In genomic region chr5:64509798-64510197, GRCh38 we compare ENCODE assay signal across 29 cellular contexts. TPM values are rescaled to one million over a fixed set of nuclear protein-coding genes. Genes with fewer than 3 reads are reported as not detected.
"Had no signal": no experiment of that assay in that cellular context is flagged by ENCODE, and none has a peak within 500 bp of the region (broad histone marks: within the 10 kb centered on the region; RNA-seq: fewer than 3 reads in every experiment).

No MANE protein-coding gene starts in this region.

- H3K27ac Mint-ChIP-seq: mesothelial cell of epicardium; naive B cell; natural killer cell treated with Interleukin-12 subunit alpha and Interleukin-12 subunit beta and Interleukin-15 and Interleukin-18, amount 100 ng/mL, for 72 hours; stimulated activated effector memory CD8-positive, alpha-beta T cell treated with anti-CD3 and anti-CD28 coated beads, Interleukin-12 subunit alpha, Interleukin-12 subunit beta, amount 100 ng/mL, for 72 hours had no signal

- H3K27ac ChIP-seq: colonic mucosa, epithelial cell of prostate, gastrocnemius medialis, heart left ventricle, hepatocyte, psoas muscle, stomach, tibial artery, upper lobe of left lung had no signal

- H3K4me3 Mint-ChIP-seq: central memory CD8-positive, alpha-beta T cell; mesothelial cell of epicardium; naive B cell; natural killer cell treated with Interleukin-12 subunit alpha and Interleukin-12 subunit beta and Interleukin-15 and Interleukin-18, amount 100 ng/mL, for 72 hours; stimulated activated effector memory CD8-positive, alpha-beta T cell treated with anti-CD3 and anti-CD28 coated beads, Interleukin-12 subunit alpha, Interleukin-12 subunit beta, amount 100 ng/mL, for 72 hours had no signal

- H3K27me3 ChIP-seq: tibial artery had no signal

- H3K79me2 ChIP-seq: hepatocyte had no signal

- H3K4me1 ChIP-seq: colonic mucosa had no signal

- H3K4me2 ChIP-seq: hepatocyte, smooth muscle cell had no signal

- H3K4me3 ChIP-seq: colonic mucosa, gastrocnemius medialis, hepatocyte, mucosa of descending colon, psoas muscle, smooth muscle cell, stomach, upper lobe of left lung had no signal

- H3K9me3 ChIP-seq: colonic mucosa, gastrocnemius medialis, heart left ventricle, mucosa of descending colon, psoas muscle, stomach, tibial artery, upper lobe of left lung had no signal

- FAIRE-seq: kidney, urothelium cell line had no signal

- H3K4me1 Mint-ChIP-seq: central memory CD8-positive, alpha-beta T cell; stimulated activated effector memory CD8-positive, alpha-beta T cell treated with anti-CD3 and anti-CD28 coated beads, Interleukin-12 subunit alpha, Interleukin-12 subunit beta, amount 100 ng/mL, for 72 hours had no signal

- ATAC-seq: esophagus mucosa; gastrocnemius medialis; heart left ventricle; left lobe of liver; mucosa of descending colon; natural killer cell treated with Interleukin-12 subunit alpha and Interleukin-12 subunit beta and Interleukin-15 and Interleukin-18, amount 100 ng/mL, for 72 hours; psoas muscle; sciatic nerve; stimulated activated effector memory CD8-positive, alpha-beta T cell treated with anti-CD3 and anti-CD28 coated beads, Interleukin-12 subunit alpha, Interleukin-12 subunit beta, amount 100 ng/mL, for 72 hours had no signal

- DNase-seq: colonic mucosa; effector CD4-positive, alpha-beta T cell; foreskin fibroblast; gastrocnemius medialis; heart left ventricle; kidney; mesenchymal stem cell; mucosa of descending colon; naive B cell; psoas muscle; stimulated activated CD4-positive, alpha-beta T cell treated with anti-CD3 and anti-CD28 coated beads, Interleukin-2, amount 100 ng/mL, for 24 hours; stimulated activated CD4-positive, alpha-beta T cell treated with anti-CD3 and anti-CD28 coated beads, Interleukin-4, amount 100 ng/mL, for 24 hours; stimulated activated naive CD4-positive, alpha-beta T cell treated with Interleukin-2 at 50 U/mL for 16 hours; stomach; tibial artery; upper lobe of left lung had no signal

- H3K9me3 Mint-ChIP-seq: central memory CD8-positive, alpha-beta T cell; mesothelial cell of epicardium; natural killer cell treated with Interleukin-12 subunit alpha and Interleukin-12 subunit beta and Interleukin-15 and Interleukin-18, amount 100 ng/mL, for 72 hours; stimulated activated effector memory CD8-positive, alpha-beta T cell treated with anti-CD3 and anti-CD28 coated beads, Interleukin-12 subunit alpha, Interleukin-12 subunit beta, amount 100 ng/mL, for 72 hours had no signal

- H3K36me3 Mint-ChIP-seq: mesothelial cell of epicardium; naive B cell; natural killer cell treated with Interleukin-12 subunit alpha and Interleukin-12 subunit beta and Interleukin-15 and Interleukin-18, amount 100 ng/mL, for 72 hours; stimulated activated effector memory CD8-positive, alpha-beta T cell treated with anti-CD3 and anti-CD28 coated beads, Interleukin-12 subunit alpha, Interleukin-12 subunit beta, amount 100 ng/mL, for 72 hours had no signal

- H2AFZ ChIP-seq: hepatocyte had no signal

- H3K36me3 ChIP-seq: colonic mucosa, gastrocnemius medialis, heart left ventricle, stomach, tibial artery, upper lobe of left lung had no signal

RNA-seq across cellular contexts. Expression of gene RGS7BP, which starts 4.0 kb away (rescaled TPM):
- total RNA-seq: chondrocyte; natural killer cell treated with Interleukin-12 subunit alpha and Interleukin-12 subunit beta and Interleukin-15 and Interleukin-18, amount 100 ng/mL, for 72 hours; osteocyte; smooth muscle cell had no signal
- polyA plus RNA-seq: smooth muscle cell had no signal
